11 cellular contexts compared by ENCODE assay signal in the genomic region with DNA sequence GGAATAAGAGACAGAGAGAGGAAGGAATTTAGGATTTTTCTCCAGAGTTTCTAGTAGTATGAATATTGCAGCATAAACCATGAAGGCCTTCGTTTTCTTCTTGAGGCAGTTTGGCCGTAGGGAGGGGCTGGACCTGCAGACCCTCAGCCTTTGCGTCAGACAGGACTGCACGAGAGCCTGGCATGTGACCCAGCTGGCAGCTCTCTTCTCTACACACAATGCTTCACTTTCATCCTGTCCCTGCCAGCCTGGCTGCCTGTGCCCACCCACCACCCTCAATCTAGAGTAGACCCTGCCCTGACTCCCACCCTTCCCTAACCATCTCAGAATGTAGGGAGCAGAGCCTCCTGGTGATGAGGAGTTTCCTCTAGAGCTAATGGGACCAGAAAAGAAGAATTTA. TPM values are rescaled to one million over a fixed set of nuclear protein-coding genes. Genes with fewer than 3 reads are reported as not detected.
A peak's percentile ranks its signal among the peaks of the same experiment; 100 is the strongest.
DNase-seq lines count a peak whose midpoint lies in the region; ATAC-seq and TF ChIP-seq lines count a peak whose summit lies in the region.
"Had no signal": no experiment of that assay in that cellular context is flagged by ENCODE, and none has a peak within 500 bp of the region (broad histone marks: within the 10 kb centered on the region; RNA-seq: fewer than 3 reads in every experiment).

No MANE protein-coding gene starts in this region.

- ATAC-seq in left ventricle myocardium superior, result peak; percentile 29
- no peak for ATAC-seq in left colon
- ATAC-seq: CD8-positive, alpha-beta T cell had no signal

- H3K4me2 ChIP-seq in trophoblast cell (ENCODE audit: low read length), result peak overlapping the region; percentile 10

- no peak overlapping the region for H3K18ac ChIP-seq in trophoblast cell (ENCODE audit: low read length)

- no peak overlapping the region for H3K14ac ChIP-seq in trophoblast cell (ENCODE audit: low read length)

- intact Hi-C loops in left ventricle myocardium superior (cut with micrococcal nuclease), result no loop called here
- intact Hi-C loops in left colon (cut with DNase I, micrococcal nuclease), result no loop called here

- H3K4me1 ChIP-seq in NT2/D1 (ENCODE audit: insufficient read depth, insufficient read length) (no peaks in the 10 kb centered on the region), trophoblast cell (ENCODE audit: control insufficient read depth in 1 of 2, insufficient read depth in 2 of 2, low read length in 2 of 2) (peaks cover 27 to 36% of the 10 kb centered on the region in 2 experiments)

- in situ Hi-C loops in GM13976 (cut with MboI; ENCODE audit: low sequenced_read_pairs, unreplicated experiment), result no loop called here

- no peaks in the 10 kb centered on the region for H3K9me3 ChIP-seq in NT2/D1 (ENCODE audit: insufficient read depth, low read length)
- no peaks in the 10 kb centered on the region for H3K9me3 ChIP-seq in trophoblast cell (ENCODE audit: insufficient read depth, low read depth, low read length)
- H3K9me3 ChIP-seq: mucosa of descending colon had no signal

- H2AFZ ChIP-seq in trophoblast cell (ENCODE audit: insufficient read depth, low read length, poor library complexity), result no peak overlapping the region

- H3K27ac ChIP-seq in trophoblast cell (ENCODE audit: low read depth, low read length), result peak overlapping the region; percentile 40

- H3K27me3 ChIP-seq in NT2/D1 (ENCODE audit: insufficient read depth, insufficient read length), result no peaks in the 10 kb centered on the region
- no peaks in the 10 kb centered on the region for H3K27me3 ChIP-seq in trophoblast cell (ENCODE audit: insufficient read depth, low read length)

- H3K4me3 ChIP-seq in NT2/D1 (ENCODE audit: insufficient read length, low read depth) (peak overlapping the region; percentile 63), trophoblast cell (ENCODE audit: low read depth, low read length) (no peak overlapping the region)
- H3K4me3 ChIP-seq: mucosa of descending colon had no signal

- no peak overlapping the region for H3K23ac ChIP-seq in trophoblast cell (ENCODE audit: low read length)

- WGBS in trophoblast cell (ENCODE audit: extremely low coverage, insufficient coverage, insufficient read length), result no CpG with 5 or more reads among the region's 4 CpGs

- no peak overlapping the region for H2BK120ac ChIP-seq in trophoblast cell (ENCODE audit: insufficient read depth, low read length, poor library complexity)

- H3K9ac ChIP-seq in NT2/D1 (ENCODE audit: insufficient read length, low read depth) (peak overlapping the region; percentile 85), trophoblast cell (ENCODE audit: low read length) (no peak overlapping the region)

- H3K36me3 ChIP-seq in NT2/D1 (ENCODE audit: insufficient read depth, insufficient read length, low read length) (peaks cover 20% of the 10 kb centered on the region), trophoblast cell (ENCODE audit: control insufficient read depth in 1 of 2, insufficient read depth in 2 of 2, low read length in 2 of 2) (no peaks in the 10 kb centered on the region)

- DNase-seq in NT2/D1 (ENCODE audit: low read depth, low spot score) (no peak), left ventricle myocardium superior (peak; percentile 41), trophoblast cell (no peak), left colon (no peak), GF-D8 (lab: John Stamatoyannopoulos, UW) (no peak), GM13976 (ENCODE audit: low spot score) (no peak)
- DNase-seq: activated CD8-positive, alpha-beta memory T cell treated with anti-CD3 and anti-CD28 coated beads for 24 hours; amniotic stem cell; CD8-positive, alpha-beta T cell; SW 1271 had no signal

- H4K91ac ChIP-seq in trophoblast cell (ENCODE audit: low read depth, low read length), result peak overlapping the region; percentile 50

- H3K79me2 ChIP-seq in trophoblast cell (ENCODE audit: control insufficient read depth, insufficient read depth, low read length, poor library complexity), result no peaks in the 10 kb centered on the region

- TF ChIP-seq CTCF in GM13976 (IDR thresholded peaks at IDR 0.05; ENCODE audit: borderline replicate concordance, control extremely low read depth, extremely low read depth, insufficient read depth, missing control alignments), result no peak

- H3K4ac ChIP-seq in trophoblast cell (ENCODE audit: low read depth, low read length), result peak overlapping the region; percentile 8

- H2AK5ac ChIP-seq in trophoblast cell (ENCODE audit: low read length), result peak overlapping the region; percentile 27

- H4K12ac ChIP-seq in trophoblast cell (ENCODE audit: low read depth, low read length), result no peak overlapping the region

- H2BK12ac ChIP-seq in trophoblast cell (ENCODE audit: low read length), result peak overlapping the region; percentile 51

- H2BK5ac ChIP-seq in trophoblast cell (ENCODE audit: low read depth, low read length, poor library complexity), result no peak overlapping the region

- H4K8ac ChIP-seq in trophoblast cell (ENCODE audit: low read depth, low read length), result no peak overlapping the region

- H3K79me1 ChIP-seq in trophoblast cell (ENCODE audit: low read length), result peaks cover 15% of the 10 kb centered on the region

RNA-seq across cellular contexts. Expression of gene CA14, which starts 1.6 kb away (rescaled TPM):
- total RNA-seq in left ventricle myocardium superior, result 22.8 TPM
- 1.8 and 2.0 TPM in 2 replicates for polyA plus RNA-seq in trophoblast cell (2013)
- under 1 TPM; 0.28 to 0.34 TPM for total RNA-seq in left colon
- total RNA-seq: CD8-positive, alpha-beta T cell had no signal

RNA-seq across cellular contexts. Expression of gene APH1A, which starts 9.6 kb away (rescaled TPM):
- total RNA-seq in left ventricle myocardium superior (58.5 TPM), left colon (100 to 1,000 TPM; 194 to 199 TPM)
- polyA plus RNA-seq in trophoblast cell (2013), result 79.2 and 79.4 TPM in 2 replicates

RNA-seq across cellular contexts. Expression of gene C1orf54, which starts 13.4 kb away (rescaled TPM):
- total RNA-seq in left ventricle myocardium superior (9.8 TPM), left colon (10 to 100 TPM in 1 of 2 donors, 1 to 10 TPM in 1; 4.5 to 11.5 TPM)
- 1.8 and 2.0 TPM in 2 replicates for polyA plus RNA-seq in trophoblast cell (2013)

RNA-seq across cellular contexts. Expression of gene CIART, which starts 23.1 kb away (rescaled TPM):
- total RNA-seq in left ventricle myocardium superior (15.4 TPM), left colon (1 to 10 TPM in 1 of 2 donors, under 1 TPM in 1; 0.95 to 1.3 TPM)
- 0.79 and 0.83 TPM in 2 replicates for polyA plus RNA-seq in trophoblast cell (2013)

RNA-seq across cellular contexts. Expression of gene ANP32E, which starts 23.3 kb away (rescaled TPM):
- total RNA-seq in left ventricle myocardium superior (27.0 TPM), left colon (10 to 100 TPM; 10.5 to 13.6 TPM)
- polyA plus RNA-seq in trophoblast cell (2013), result 51.7 and 51.9 TPM in 2 replicates

Comparison
In these comparisons a context has a peak if more than half of its experiments do, and no peak if none do; other contexts are left out.
1. RNA of gene CA14, which starts 1.6 kb away (total RNA-seq): 22.8 TPM in left ventricle myocardium superior (single experiment); 0.28 to 0.34 TPM in left colon; every median in the first group is over 10 times any median in the second.